ENCODE assay signal across 20 cellular contexts in genomic region chr17:15343749-15344148, GRCh38. TPM values are rescaled to one million over a fixed set of nuclear protein-coding genes. Genes with fewer than 3 reads are reported as not detected.
DNase-seq lines count a peak whose midpoint lies in the region; TF ChIP-seq lines count a peak whose summit lies in the region.
"Had no signal": no experiment of that assay in that cellular context is flagged by ENCODE, and none has a peak within 500 bp of the region (broad histone marks: within the 10 kb centered on the region; RNA-seq: fewer than 3 reads in every experiment).

No MANE protein-coding gene starts in this region.

- H3K4me1 Mint-ChIP-seq in activated CD4-positive, alpha-beta memory T cell treated with anti-CD3 and anti-CD28 coated beads for 36 hours (ENCODE audit: low read depth), result peaks cover 6% of the 10 kb centered on the region

- peaks cover 7% of the 10 kb centered on the region for H3F3A ChIP-seq in smooth muscle cell (ENCODE audit: low read depth)

- POLR2A ChIA-PET in activated CD4-positive, alpha-beta memory T cell treated with anti-CD3 and anti-CD28 coated beads for 36 hours (lab: Charles Lee), result no interaction called here

- DNase-seq in HCEC 1CT (peak; percentile 62), amniotic epithelial cell (ENCODE audit: low read depth) (peak; percentile 89), glomerular visceral epithelial cell (ENCODE audit: extremely low spot score) (peak; percentile 37), smooth muscle cell (lab: John Stamatoyannopoulos, UW; ENCODE audit: unreplicated experiment) (no peak), NCI-H187 treated with DMSO at 0.1 percent for 48 hours (lab: John Stamatoyannopoulos, UW) (no peak), 8988T (no peak)
- DNase-seq in activated CD4-positive, alpha-beta memory T cell treated with anti-CD3 and anti-CD28 coated beads for 36 hours, result no peak
- DNase-seq in activated CD4-positive, CD25-positive, alpha-beta regulatory T cell treated with anti-CD3 and anti-CD28 coated beads, Interleukin-2, amount 50 U/mL, for 72 hours, result no peak
- DNase-seq: activated gamma-delta T cell treated with Interleukin-2 at 50 U/mL for 16 hours; CD4-positive, CD25-positive, alpha-beta regulatory T cell; DMS79; naive thymus-derived CD4-positive, alpha-beta T cell; NCI-H146; NCI-H2227 treated with DMSO at 0.1 percent for 48 hours; psoas muscle; stimulated activated naive CD4-positive, alpha-beta T cell treated with Interleukin-2 at 50 U/mL for 16 hours; upper lobe of left lung had no signal

- H3K79me2 ChIP-seq in smooth muscle cell (ENCODE audit: low read depth), result no peaks in the 10 kb centered on the region

- peak overlapping the region; percentile 79 for H3K27ac ChIP-seq in smooth muscle cell (ENCODE audit: low read depth)
- H3K27ac ChIP-seq: esophagus muscularis mucosa, psoas muscle, SJSA1, upper lobe of left lung had no signal

- no peaks in the 10 kb centered on the region for H3K9me3 ChIP-seq in smooth muscle cell (replicated peaks; ENCODE audit: low read depth)
- H3K9me3 ChIP-seq: esophagus muscularis mucosa, psoas muscle, SJSA1, upper lobe of left lung had no signal

- H3K4me3 Mint-ChIP-seq in activated CD4-positive, alpha-beta memory T cell treated with anti-CD3 and anti-CD28 coated beads for 36 hours, result no peak overlapping the region
- H3K4me3 Mint-ChIP-seq: CD4-positive, CD25-positive, alpha-beta regulatory T cell; naive thymus-derived CD4-positive, alpha-beta T cell had no signal

- no peak overlapping the region for H2AFZ ChIP-seq in smooth muscle cell (ENCODE audit: low read depth)

- intact Hi-C loops in activated CD4-positive, alpha-beta memory T cell treated with anti-CD3 and anti-CD28 coated beads for 36 hours (cut with micrococcal nuclease), result no loop called here

- H3K27me3 ChIP-seq in smooth muscle cell (ENCODE audit: low read depth), result no peaks in the 10 kb centered on the region
- H3K27me3 ChIP-seq: SJSA1 had no signal

- no peak overlapping the region for H3K4me2 ChIP-seq in smooth muscle cell

- TF ChIP-seq CTCF in smooth muscle cell (IDR thresholded peaks at IDR 0.05; ENCODE audit: borderline replicate concordance, insufficient read depth, poor library complexity, severe bottlenecking), result no peak

- peaks cover 59% of the 10 kb centered on the region for H3K27me3 Mint-ChIP-seq in activated CD4-positive, alpha-beta memory T cell treated with anti-CD3 and anti-CD28 coated beads for 36 hours

- no peak overlapping the region for H3K9ac ChIP-seq in smooth muscle cell (ENCODE audit: low read depth)

- no peaks in the 10 kb centered on the region for H4K20me1 ChIP-seq in smooth muscle cell (ENCODE audit: low read depth)

- 4% methylated on average over 4 of the region's 4 CpGs for WGBS in smooth muscle cell (ENCODE audit: low lambda C conversion rate)

- H3K4me1 ChIP-seq in smooth muscle cell (ENCODE audit: low read depth), result peaks cover 11% of the 10 kb centered on the region

- no peak overlapping the region for H3K4me3 ChIP-seq in smooth muscle cell
- H3K4me3 ChIP-seq: esophagus muscularis mucosa, psoas muscle, SJSA1, upper lobe of left lung had no signal

- CTCF ChIA-PET in activated CD4-positive, alpha-beta memory T cell treated with anti-CD3 and anti-CD28 coated beads for 36 hours (lab: Charles Lee), result no interaction called here

- H3K36me3 Mint-ChIP-seq in activated CD4-positive, alpha-beta memory T cell treated with anti-CD3 and anti-CD28 coated beads for 36 hours, result no peaks in the 10 kb centered on the region

- no peaks in the 10 kb centered on the region for H3K36me3 ChIP-seq in smooth muscle cell (ENCODE audit: low read depth)
- H3K36me3 ChIP-seq: esophagus muscularis mucosa, SJSA1, upper lobe of left lung had no signal

- no peaks in the 10 kb centered on the region for H3K9me3 Mint-ChIP-seq in activated CD4-positive, alpha-beta memory T cell treated with anti-CD3 and anti-CD28 coated beads for 36 hours

- H3K27ac Mint-ChIP-seq in activated CD4-positive, alpha-beta memory T cell treated with anti-CD3 and anti-CD28 coated beads for 36 hours, result no peak overlapping the region
- H3K27ac Mint-ChIP-seq: naive thymus-derived CD4-positive, alpha-beta T cell had no signal

RNA-seq across cellular contexts. Expression of gene TEKT3, which starts 2.4 kb away (rescaled TPM):
- total RNA-seq in smooth muscle cell, result 0.09 TPM in 1 of 2 replicates, not detected in the other
- polyA plus RNA-seq in smooth muscle cell, result 0.76 and 1.00 TPM in 2 replicates
- total RNA-seq in activated CD4-positive, alpha-beta memory T cell treated with anti-CD3 and anti-CD28 coated beads for 36 hours, result under 1 TPM in 1 of 2 experiments, not detected in 1; 0.33 TPM
- total RNA-seq: dermis microvascular lymphatic vessel endothelial cell, esophagus muscularis mucosa had no signal
- polyA plus RNA-seq: naive thymus-derived CD4-positive, alpha-beta T cell had no signal

Comparison
In these comparisons a context has a peak if more than half of its experiments do, and no peak if none do; other contexts are left out.
1. DNase-seq: peak in HCEC 1CT (single experiment), amniotic epithelial cell (single experiment) and glomerular visceral epithelial cell (single experiment); none in smooth muscle cell (single experiment), activated CD4-positive, alpha-beta memory T cell treated with anti-CD3 and anti-CD28 coated beads for 36 hours (single experiment), NCI-H187 treated with DMSO at 0.1 percent for 48 hours (single experiment), 8988T (single experiment) and activated CD4-positive, CD25-positive, alpha-beta regulatory T cell treated with anti-CD3 and anti-CD28 coated beads, Interleukin-2, amount 50 U/mL, for 72 hours (single experiment).